27 cellular contexts compared by ENCODE assay signal in genomic region chr4:59126159-59126558, GRCh38.
"Had no signal": no experiment of that assay in that cellular context is flagged by ENCODE, and none has a peak within 500 bp of the region (broad histone marks: within the 10 kb centered on the region; RNA-seq: fewer than 3 reads in every experiment).

No MANE protein-coding gene starts in this region.

- H3K36me3 ChIP-seq: neural progenitor cell, ovary, spleen, suprapubic skin, tibial artery, transverse colon, upper lobe of right lung, uterus had no signal

- H3K4me2 ChIP-seq: neural progenitor cell, smooth muscle cell had no signal

- H3K4me3 ChIP-seq: neural progenitor cell, ovary, psoas muscle, skin epidermis, smooth muscle cell, spleen, suprapubic skin, testis, tibial artery, transverse colon, upper lobe of right lung, uterus had no signal

- H3K9me3 ChIP-seq: ovary, psoas muscle, spleen, suprapubic skin, testis, tibial artery, transverse colon, upper lobe of right lung, uterus had no signal

- ATAC-seq: natural killer cell; psoas muscle; right cardiac atrium; sciatic nerve; stimulated activated naive CD8-positive, alpha-beta T cell treated with anti-CD3 and anti-CD28 coated beads, Interleukin-15, amount 100 ng/mL, for 72 hours; stimulated activated naive CD8-positive, alpha-beta T cell treated with anti-CD3 and anti-CD28 coated beads, Interleukin-15, Interleukin-2, amounts not matched to agents 100 U/mL and 50 U/mL, for 24 hours; upper lobe of right lung had no signal

- H2AFZ ChIP-seq: neural progenitor cell, parathyroid adenoma had no signal

- H3K4me1 ChIP-seq: neural progenitor cell, parathyroid adenoma, psoas muscle, spleen, suprapubic skin, testis, tibial artery, transverse colon, upper lobe of right lung, uterus had no signal

- DNase-seq: natural killer cell; occipital lobe; ovary; posterior cingulate gyrus; psoas muscle; right cardiac atrium; spleen; stimulated activated CD4-positive, alpha-beta T cell treated with anti-CD3 and anti-CD28 coated beads, Interleukin-12 subunit alpha, Interleukin-12 subunit beta, amount 100 ng/mL, for 4 hours; stimulated activated CD4-positive, alpha-beta T cell treated with anti-CD3 and anti-CD28 coated beads, Interleukin-1b, Interleukin-23, amount 100 ng/mL, for 48 hours; stimulated activated CD4-positive, alpha-beta T cell treated with anti-CD3 and anti-CD28 coated beads, Interleukin-4, amount 100 ng/mL, for 1 hour; stimulated activated CD4-positive, alpha-beta T cell treated with anti-CD3 and anti-CD28 coated beads, Interleukin-4, amount 100 ng/mL, for 4 hours; stimulated activated CD8-positive, alpha-beta memory T cell treated with anti-CD3 and anti-CD28 coated beads, Interleukin-4, amount 100 ng/mL, for 48 hours; stimulated activated naive CD4-positive, alpha-beta T cell; stimulated activated naive CD8-positive, alpha-beta T cell treated with anti-CD3 and anti-CD28 coated beads, Interleukin-15, amount 100 ng/mL, for 72 hours; stimulated activated naive CD8-positive, alpha-beta T cell treated with anti-CD3 and anti-CD28 coated beads, Interleukin-15, Interleukin-2, amounts not matched to agents 100 U/mL and 50 U/mL, for 24 hours; substantia nigra; testis; tibial artery; transverse colon; upper lobe of right lung; uterus had no signal

- H3K79me2 ChIP-seq: parathyroid adenoma had no signal

- H3K27ac ChIP-seq: neural progenitor cell, ovary, parathyroid adenoma, psoas muscle, skin epidermis, spleen, suprapubic skin, testis, tibial artery, transverse colon, upper lobe of right lung, uterus had no signal

- H3K27me3 ChIP-seq: neural progenitor cell, ovary, spleen, suprapubic skin, testis, tibial artery, transverse colon, upper lobe of right lung, uterus had no signal

- H3K9ac ChIP-seq: neural progenitor cell, parathyroid adenoma had no signal
